31 cellular contexts compared by ENCODE assay signal in genomic region chr1:92016720-92017316, GRCh38. TPM values are rescaled to one million over a fixed set of nuclear protein-coding genes. Genes with fewer than 3 reads are reported as not detected.
A peak's percentile ranks its signal among the peaks of the same experiment; 100 is the strongest.
DNase-seq lines count a peak whose midpoint lies in the region; ATAC-seq lines count a peak whose summit lies in the region.
"Had no signal": no experiment of that assay in that cellular context is flagged by ENCODE, and none has a peak within 500 bp of the region (broad histone marks: within the 10 kb centered on the region; RNA-seq: fewer than 3 reads in every experiment).

No MANE protein-coding gene starts in this region.

- peaks cover 14% of the 10 kb centered on the region for H3K4me1 Mint-ChIP-seq in activated T-helper 2 cell treated with anti-CD3 and anti-CD28 coated beads, Interferon-gamma antibody, Interleukin-2, Interleukin-4, amounts not matched to agents 10 μg/mL and 5 μg/mL and 100 μg/mL, durations not matched to agents 14 hours and 24 hours and 36 hours (ENCODE audit: low read depth)
- peaks cover 19 to 20% of the 10 kb centered on the region in 2 donors for H3K4me1 Mint-ChIP-seq in natural killer cell treated with Interleukin-12 subunit alpha and Interleukin-12 subunit beta and Interleukin-15 and Interleukin-18, amount 100 ng/mL, for 72 hours (ENCODE audit: low read depth in 2 of 2)
- peaks cover 15% of the 10 kb centered on the region for H3K4me1 Mint-ChIP-seq in activated CD4-positive, alpha-beta T cell treated with anti-CD3 and anti-CD28 coated beads for 36 hours
- H3K4me1 Mint-ChIP-seq: brain; nephron; stimulated activated memory B cell treated with anti-CD40 and anti-IgM and Interleukin-4, amounts not matched to agents 10 μg/mL and 1 μg/mL and 100 μg/mL, for 72 hours had no signal

- POLR2A ChIA-PET in activated CD4-positive, alpha-beta T cell treated with anti-CD3 and anti-CD28 coated beads for 36 hours (lab: Charles Lee), result no interaction called here

- CTCF ChIA-PET in activated CD4-positive, alpha-beta T cell treated with anti-CD3 and anti-CD28 coated beads for 36 hours (lab: Charles Lee), result interaction anchor here (1.3 kb wide), 1 partner anchor 9 kb away, joined by 3 read pairs; no protein-coding TSS in a partner anchor

- no peaks in the 10 kb centered on the region for H3K9me3 Mint-ChIP-seq in activated naive CD4-positive, alpha-beta T cell treated with anti-CD3 and anti-CD28 coated beads, Interleukin-2, amount 50 U/mL, for 72 hours
- H3K9me3 Mint-ChIP-seq in activated T-helper 2 cell treated with anti-CD3 and anti-CD28 coated beads, Interferon-gamma antibody, Interleukin-2, Interleukin-4, amounts not matched to agents 10 μg/mL and 5 μg/mL and 100 μg/mL, durations not matched to agents 14 hours and 24 hours and 36 hours, result peaks cover 5% of the 10 kb centered on the region
- no peaks in the 10 kb centered on the region for H3K9me3 Mint-ChIP-seq in natural killer cell treated with Interleukin-12 subunit alpha and Interleukin-12 subunit beta and Interleukin-15 and Interleukin-18, amount 100 ng/mL, for 72 hours
- no peaks in the 10 kb centered on the region for H3K9me3 Mint-ChIP-seq in activated CD4-positive, alpha-beta T cell treated with anti-CD3 and anti-CD28 coated beads for 36 hours (ENCODE audit: low read depth)
- H3K9me3 Mint-ChIP-seq: stimulated activated memory B cell treated with anti-CD40 and anti-IgM and Interleukin-4, amounts not matched to agents 10 μg/mL and 1 μg/mL and 100 μg/mL, for 72 hours had no signal

- H3K36me3 Mint-ChIP-seq in activated naive CD4-positive, alpha-beta T cell treated with anti-CD3 and anti-CD28 coated beads, Interleukin-2, amount 50 U/mL, for 72 hours, result no peaks in the 10 kb centered on the region
- no peaks in the 10 kb centered on the region for H3K36me3 Mint-ChIP-seq in activated T-helper 2 cell treated with anti-CD3 and anti-CD28 coated beads, Interferon-gamma antibody, Interleukin-2, Interleukin-4, amounts not matched to agents 10 μg/mL and 5 μg/mL and 100 μg/mL, durations not matched to agents 14 hours and 24 hours and 36 hours (ENCODE audit: low read depth)
- H3K36me3 Mint-ChIP-seq in natural killer cell treated with Interleukin-12 subunit alpha and Interleukin-12 subunit beta and Interleukin-15 and Interleukin-18, amount 100 ng/mL, for 72 hours, result no peaks in the 10 kb centered on the region
- no peaks in the 10 kb centered on the region for H3K36me3 Mint-ChIP-seq in activated CD4-positive, alpha-beta T cell treated with anti-CD3 and anti-CD28 coated beads for 36 hours (ENCODE audit: low read depth)
- H3K36me3 Mint-ChIP-seq: brain; stimulated activated memory B cell treated with anti-CD40 and anti-IgM and Interleukin-4, amounts not matched to agents 10 μg/mL and 1 μg/mL and 100 μg/mL, for 72 hours had no signal

- no peak overlapping the region for H3K27ac Mint-ChIP-seq in activated naive CD4-positive, alpha-beta T cell treated with anti-CD3 and anti-CD28 coated beads, Interleukin-2, amount 50 U/mL, for 72 hours
- H3K27ac Mint-ChIP-seq in activated T-helper 2 cell treated with anti-CD3 and anti-CD28 coated beads, Interferon-gamma antibody, Interleukin-2, Interleukin-4, amounts not matched to agents 10 μg/mL and 5 μg/mL and 100 μg/mL, durations not matched to agents 14 hours and 24 hours and 36 hours, result peak overlapping the region; percentile 0
- peak overlapping the region in 1 of 2 donors; percentile 2 for H3K27ac Mint-ChIP-seq in natural killer cell treated with Interleukin-12 subunit alpha and Interleukin-12 subunit beta and Interleukin-15 and Interleukin-18, amount 100 ng/mL, for 72 hours
- H3K27ac Mint-ChIP-seq in activated CD4-positive, alpha-beta T cell treated with anti-CD3 and anti-CD28 coated beads for 36 hours, result no peak overlapping the region
- H3K27ac Mint-ChIP-seq: brain; nephron; stimulated activated memory B cell treated with anti-CD40 and anti-IgM and Interleukin-4, amounts not matched to agents 10 μg/mL and 1 μg/mL and 100 μg/mL, for 72 hours had no signal

- no peak for DNase-seq in activated naive CD4-positive, alpha-beta T cell treated with anti-CD3 and anti-CD28 coated beads, Interleukin-2, amount 50 U/mL, for 72 hours (ENCODE audit: low spot score in 2 of 2)
- DNase-seq in activated naive CD4-positive, alpha-beta T cell treated with Interleukin-2 at 50 U/mL for 16 hours, result no peak
- DNase-seq in OCI-M1 (lab: John Stamatoyannopoulos, UW) (peak; percentile 78), Ammon's horn (ENCODE audit: low spot score) (no peak), NCI-H1694 treated with DMSO at 0.1 percent for 48 hours (lab: John Stamatoyannopoulos, UW) (no peak)
- no peak for DNase-seq in activated T-helper 2 cell treated with anti-CD3 and anti-CD28 coated beads, Interferon-gamma antibody, Interleukin-2, Interleukin-4, amounts not matched to agents 10 μg/mL and 5 μg/mL and 100 μg/mL, durations not matched to agents 14 hours and 24 hours and 36 hours (ENCODE audit: low spot score)
- no peak for DNase-seq in natural killer cell treated with Interleukin-12 subunit alpha and Interleukin-12 subunit beta and Interleukin-15 and Interleukin-18, amount 100 ng/mL, for 72 hours (ENCODE audit: low spot score)
- DNase-seq in activated CD4-positive, alpha-beta T cell treated with anti-CD3 and anti-CD28 coated beads for 36 hours, result no peak
- DNase-seq: activated CD4-positive, CD25-positive, alpha-beta regulatory T cell; activated gamma-delta T cell treated with Interleukin-2 at 50 U/mL for 16 hours; BE2C; cerebellar nuclear complex; COR-L47; DMS53; dorsolateral prefrontal cortex; H7; lower lobe of right lung; MG63; NCI-H1105 treated with DMSO at 0.1 percent for 48 hours; NCI-H2081; NCI-H2227 treated with DMSO at 0.1 percent for 48 hours; SHP77 treated with DMSO at 0.1 percent for 48 hours; T1000; trophoblast cell had no signal

- H3K27me3 Mint-ChIP-seq in activated T-helper 2 cell treated with anti-CD3 and anti-CD28 coated beads, Interferon-gamma antibody, Interleukin-2, Interleukin-4, amounts not matched to agents 10 μg/mL and 5 μg/mL and 100 μg/mL, durations not matched to agents 14 hours and 24 hours and 36 hours (ENCODE audit: low read depth), result peaks cover 17% of the 10 kb centered on the region
- no peaks in the 10 kb centered on the region for H3K27me3 Mint-ChIP-seq in natural killer cell treated with Interleukin-12 subunit alpha and Interleukin-12 subunit beta and Interleukin-15 and Interleukin-18, amount 100 ng/mL, for 72 hours
- peaks cover 2% of the 10 kb centered on the region for H3K27me3 Mint-ChIP-seq in activated CD4-positive, alpha-beta T cell treated with anti-CD3 and anti-CD28 coated beads for 36 hours

- no peak overlapping the region for H3K4me3 Mint-ChIP-seq in activated T-helper 2 cell treated with anti-CD3 and anti-CD28 coated beads, Interferon-gamma antibody, Interleukin-2, Interleukin-4, amounts not matched to agents 10 μg/mL and 5 μg/mL and 100 μg/mL, durations not matched to agents 14 hours and 24 hours and 36 hours (ENCODE audit: low read depth)
- H3K4me3 Mint-ChIP-seq in natural killer cell treated with Interleukin-12 subunit alpha and Interleukin-12 subunit beta and Interleukin-15 and Interleukin-18, amount 100 ng/mL, for 72 hours, result peak overlapping the region; percentile 38
- no peak overlapping the region for H3K4me3 Mint-ChIP-seq in activated CD4-positive, alpha-beta T cell treated with anti-CD3 and anti-CD28 coated beads for 36 hours
- H3K4me3 Mint-ChIP-seq: brain; nephron; stimulated activated memory B cell treated with anti-CD40 and anti-IgM and Interleukin-4, amounts not matched to agents 10 μg/mL and 1 μg/mL and 100 μg/mL, for 72 hours had no signal

- peak; percentile 20 to 59 for ATAC-seq in activated naive CD4-positive, alpha-beta T cell treated with anti-CD3 and anti-CD28 coated beads, Interleukin-2, amount 50 U/mL, for 72 hours
- peak in 1 of 2 donors; percentile 45 for ATAC-seq in natural killer cell treated with Interleukin-12 subunit alpha and Interleukin-12 subunit beta and Interleukin-15 and Interleukin-18, amount 100 ng/mL, for 72 hours
- no peak for ATAC-seq in activated CD4-positive, alpha-beta T cell treated with anti-CD3 and anti-CD28 coated beads for 36 hours
- ATAC-seq: lower lobe of right lung; Panc1; stimulated activated memory B cell treated with anti-CD40 and anti-IgM and Interleukin-4, amounts not matched to agents 10 μg/mL and 1 μg/mL and 100 μg/mL, for 72 hours had no signal

- intact Hi-C loops in activated T-helper 2 cell treated with anti-CD3 and anti-CD28 coated beads, Interferon-gamma antibody, Interleukin-2, Interleukin-4, amounts not matched to agents 10 μg/mL and 5 μg/mL and 100 μg/mL, durations not matched to agents 14 hours and 24 hours and 36 hours (cut with micrococcal nuclease), result no loop called here
- intact Hi-C loops in activated CD4-positive, alpha-beta T cell treated with anti-CD3 and anti-CD28 coated beads for 36 hours (cut with DNase I, micrococcal nuclease), result no loop called here

RNA-seq across cellular contexts. Expression of gene EPHX4, which starts 13.0 kb away (rescaled TPM):
- 1 to 10 TPM in 1 of 2 donors, under 1 TPM in 1; 0.32 to 1.4 TPM for total RNA-seq in activated naive CD4-positive, alpha-beta T cell treated with anti-CD3 and anti-CD28 coated beads, Interleukin-2, amount 50 U/mL, for 72 hours
- 2.3 TPM in 2 replicates for total RNA-seq in activated T-helper 2 cell treated with anti-CD3 and anti-CD28 coated beads, Interferon-gamma antibody, Interleukin-2, Interleukin-4, amounts not matched to agents 10 μg/mL and 5 μg/mL and 100 μg/mL, durations not matched to agents 14 hours and 24 hours and 36 hours
- total RNA-seq in natural killer cell treated with Interleukin-12 subunit alpha and Interleukin-12 subunit beta and Interleukin-15 and Interleukin-18, amount 100 ng/mL, for 72 hours, result 1 to 10 TPM in 1 of 2 donors, under 1 TPM in 1; 0.26 to 2.1 TPM
- total RNA-seq in activated CD4-positive, alpha-beta T cell treated with anti-CD3 and anti-CD28 coated beads for 36 hours, result 1 to 10 TPM in 1 of 2 experiments, under 1 TPM in 1; 0.94 to 1.0 TPM

RNA-seq across cellular contexts. Expression of gene SETSIP, which starts 58.4 kb away (rescaled TPM):
- total RNA-seq in activated naive CD4-positive, alpha-beta T cell treated with anti-CD3 and anti-CD28 coated beads, Interleukin-2, amount 50 U/mL, for 72 hours, result not detected
- not detected in 2 replicates for total RNA-seq in activated T-helper 2 cell treated with anti-CD3 and anti-CD28 coated beads, Interferon-gamma antibody, Interleukin-2, Interleukin-4, amounts not matched to agents 10 μg/mL and 5 μg/mL and 100 μg/mL, durations not matched to agents 14 hours and 24 hours and 36 hours
- not detected for total RNA-seq in natural killer cell treated with Interleukin-12 subunit alpha and Interleukin-12 subunit beta and Interleukin-15 and Interleukin-18, amount 100 ng/mL, for 72 hours
- total RNA-seq in activated CD4-positive, alpha-beta T cell treated with anti-CD3 and anti-CD28 coated beads for 36 hours, result not detected
- total RNA-seq: frontal cortex, H7, hepatocyte, lower lobe of right lung, subcutaneous adipose tissue had no signal
